16 cellular contexts compared by ENCODE assay signal in the genomic region with DNA sequence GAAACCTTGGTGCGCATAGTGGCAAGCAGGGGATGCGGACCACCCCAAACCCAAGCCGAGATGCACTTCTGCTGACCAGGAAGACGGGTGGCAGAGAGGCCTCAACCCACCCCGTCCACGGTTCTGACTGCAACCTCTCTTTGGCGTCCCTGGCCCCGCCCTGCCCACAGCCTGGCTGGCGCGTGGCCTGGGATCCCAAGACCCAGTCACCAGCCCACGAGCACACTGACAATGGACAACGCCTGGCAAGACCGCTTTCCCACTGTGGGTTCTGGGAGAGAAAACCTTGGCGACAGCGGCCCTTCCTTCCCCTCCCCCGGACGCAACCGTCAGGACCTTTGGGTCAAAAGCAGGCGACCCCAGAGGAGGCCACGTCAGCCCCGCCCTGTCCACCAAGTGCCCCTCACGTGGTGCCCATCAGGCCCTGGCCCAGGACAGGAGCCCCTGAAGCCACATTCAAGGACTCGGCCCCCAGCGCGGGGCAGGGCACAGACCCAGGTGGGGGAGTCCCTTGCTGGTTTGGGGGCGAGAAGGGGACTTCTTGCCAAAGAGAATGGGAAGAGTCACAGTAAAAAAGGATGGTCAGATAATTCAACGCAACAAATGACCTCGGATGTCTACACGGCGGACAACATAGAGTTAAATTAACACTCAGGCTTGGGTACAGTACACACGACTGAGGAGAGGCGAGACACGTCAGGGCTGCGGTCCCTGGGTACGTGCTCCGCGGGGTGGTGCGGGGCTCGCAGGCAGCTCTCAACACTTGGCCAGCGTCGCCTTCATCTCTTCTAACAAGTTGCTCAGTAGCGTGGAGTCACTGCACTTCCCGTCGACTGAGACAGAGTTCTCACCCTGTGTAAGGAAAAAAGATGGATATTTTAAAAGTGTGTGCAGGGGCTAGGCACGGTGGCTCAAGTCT. TPM values are rescaled to one million over a fixed set of nuclear protein-coding genes. Genes with fewer than 3 reads are reported as not detected.
DNase-seq lines count a peak whose midpoint lies in the region; ATAC-seq lines count a peak whose summit lies in the region.
"Had no signal": no experiment of that assay in that cellular context is flagged by ENCODE, and none has a peak within 500 bp of the region (broad histone marks: within the 10 kb centered on the region; RNA-seq: fewer than 3 reads in every experiment).

No MANE protein-coding gene starts in this region.

- H3K4me1 Mint-ChIP-seq in activated naive CD8-positive, alpha-beta T cell treated with anti-CD3 and anti-CD28 coated beads for 36 hours, result peaks cover 7% of the 10 kb centered on the region
- peaks cover 11% of the 10 kb centered on the region for H3K4me1 Mint-ChIP-seq in activated naive CD8-positive, alpha-beta T cell treated with anti-CD3 and anti-CD28 coated beads, Interleukin-2, amount 50 U/mL, for 24 hours

- ATAC-seq in activated naive CD8-positive, alpha-beta T cell treated with anti-CD3 and anti-CD28 coated beads, Interleukin-2, amount 50 U/mL, for 24 hours, result no peak
- ATAC-seq in HG03097 (IDR thresholded peaks at IDR 0.05; ENCODE audit: low FRiP score, unreplicated experiment), result no peak
- ATAC-seq: activated T-helper 17 cell treated with anti-CD3 and anti-CD28 coated beads, Interleukin-2, amount 50 U/mL, for 72 hours; heart right ventricle had no signal

- peak overlapping the region; percentile 84 for H3K27ac ChIP-seq in temporal lobe (ENCODE audit: low read depth, low read length)
- H3K27ac ChIP-seq: heart right ventricle, spleen had no signal

- no peak for DNase-seq in activated naive CD8-positive, alpha-beta T cell treated with anti-CD3 and anti-CD28 coated beads for 36 hours
- DNase-seq in activated naive CD8-positive, alpha-beta T cell treated with anti-CD3 and anti-CD28 coated beads, Interleukin-2, amount 50 U/mL, for 24 hours, result no peak
- DNase-seq in hippocampal formation (lab: John Stamatoyannopoulos, UW), result peak; percentile 13 to 62
- no peak for DNase-seq in D341Med (ENCODE audit: low spot score)
- DNase-seq: activated CD4-positive, alpha-beta T cell treated with anti-CD3 and anti-CD28 coated beads for 1 hour; EL; heart right ventricle; MV-4-11; NCI-H1694; NCI-H774; OCI-M1; Right ventricle myocardium superior; spleen had no signal

- H3K4me3 Mint-ChIP-seq in activated naive CD8-positive, alpha-beta T cell treated with anti-CD3 and anti-CD28 coated beads for 36 hours, result no peak overlapping the region
- H3K4me3 Mint-ChIP-seq in activated naive CD8-positive, alpha-beta T cell treated with anti-CD3 and anti-CD28 coated beads, Interleukin-2, amount 50 U/mL, for 24 hours, result no peak overlapping the region
- H3K4me3 Mint-ChIP-seq: activated T-helper 17 cell treated with anti-CD3 and anti-CD28 coated beads, Interleukin-2, amount 50 U/mL, for 72 hours had no signal

- H3K9me3 Mint-ChIP-seq in activated naive CD8-positive, alpha-beta T cell treated with anti-CD3 and anti-CD28 coated beads for 36 hours, result peaks cover 11% of the 10 kb centered on the region
- no peaks in the 10 kb centered on the region for H3K9me3 Mint-ChIP-seq in activated naive CD8-positive, alpha-beta T cell treated with anti-CD3 and anti-CD28 coated beads, Interleukin-2, amount 50 U/mL, for 24 hours
- H3K9me3 Mint-ChIP-seq: activated T-helper 17 cell treated with anti-CD3 and anti-CD28 coated beads, Interleukin-2, amount 50 U/mL, for 72 hours had no signal

- H3K36me3 Mint-ChIP-seq in activated naive CD8-positive, alpha-beta T cell treated with anti-CD3 and anti-CD28 coated beads for 36 hours, result peaks cover 33% of the 10 kb centered on the region
- peaks cover 39% of the 10 kb centered on the region for H3K36me3 Mint-ChIP-seq in activated naive CD8-positive, alpha-beta T cell treated with anti-CD3 and anti-CD28 coated beads, Interleukin-2, amount 50 U/mL, for 24 hours (ENCODE audit: low read depth)

- H3K27me3 Mint-ChIP-seq in activated naive CD8-positive, alpha-beta T cell treated with anti-CD3 and anti-CD28 coated beads for 36 hours, result no peaks in the 10 kb centered on the region
- no peaks in the 10 kb centered on the region for H3K27me3 Mint-ChIP-seq in activated naive CD8-positive, alpha-beta T cell treated with anti-CD3 and anti-CD28 coated beads, Interleukin-2, amount 50 U/mL, for 24 hours
- H3K27me3 Mint-ChIP-seq: activated T-helper 17 cell treated with anti-CD3 and anti-CD28 coated beads, Interleukin-2, amount 50 U/mL, for 72 hours had no signal

- peak overlapping the region; percentile 72 for H3K27ac Mint-ChIP-seq in activated naive CD8-positive, alpha-beta T cell treated with anti-CD3 and anti-CD28 coated beads for 36 hours
- no peak overlapping the region for H3K27ac Mint-ChIP-seq in activated naive CD8-positive, alpha-beta T cell treated with anti-CD3 and anti-CD28 coated beads, Interleukin-2, amount 50 U/mL, for 24 hours
- H3K27ac Mint-ChIP-seq: activated T-helper 17 cell treated with anti-CD3 and anti-CD28 coated beads, Interleukin-2, amount 50 U/mL, for 72 hours had no signal

RNA-seq across cellular contexts. Expression of a gene that starts 5.0 kb away (rescaled TPM):
- total RNA-seq in activated naive CD8-positive, alpha-beta T cell treated with anti-CD3 and anti-CD28 coated beads for 36 hours, result 10 to 100 TPM; 12.4 to 12.6 TPM
- 3.0 TPM for total RNA-seq in temporal lobe

RNA-seq across cellular contexts. Expression of a gene that starts 5.5 kb away (rescaled TPM):
- 100 to 1,000 TPM; 147 to 153 TPM for total RNA-seq in activated naive CD8-positive, alpha-beta T cell treated with anti-CD3 and anti-CD28 coated beads for 36 hours
- 13.0 TPM for total RNA-seq in temporal lobe

RNA-seq across cellular contexts. Expression of a gene that starts 49.7 kb away (rescaled TPM):
- 10 to 100 TPM; 92.0 to 96.0 TPM for total RNA-seq in activated naive CD8-positive, alpha-beta T cell treated with anti-CD3 and anti-CD28 coated beads for 36 hours
- total RNA-seq in temporal lobe, result 61.5 TPM

RNA-seq across cellular contexts. Expression of a gene that starts 50.6 kb away (rescaled TPM):
- total RNA-seq in activated naive CD8-positive, alpha-beta T cell treated with anti-CD3 and anti-CD28 coated beads for 36 hours, result 100 to 1,000 TPM; 230 to 232 TPM
- total RNA-seq in temporal lobe, result 13.0 TPM

Comparison
In these comparisons a context has a peak if more than half of its experiments do, and no peak if none do; other contexts are left out.
1. DNase-seq: peak in hippocampal formation (2 of 2); none in activated naive CD8-positive, alpha-beta T cell treated with anti-CD3 and anti-CD28 coated beads for 36 hours (single experiment), activated naive CD8-positive, alpha-beta T cell treated with anti-CD3 and anti-CD28 coated beads, Interleukin-2, amount 50 U/mL, for 24 hours (single experiment) and D341Med (single experiment).
2. RNA of a gene that starts 5.5 kb away (total RNA-seq): 147 to 153 TPM in activated naive CD8-positive, alpha-beta T cell treated with anti-CD3 and anti-CD28 coated beads for 36 hours; 13.0 TPM in temporal lobe (single experiment); every median in the first group is over 10 times any median in the second.